In the genomic region with DNA sequence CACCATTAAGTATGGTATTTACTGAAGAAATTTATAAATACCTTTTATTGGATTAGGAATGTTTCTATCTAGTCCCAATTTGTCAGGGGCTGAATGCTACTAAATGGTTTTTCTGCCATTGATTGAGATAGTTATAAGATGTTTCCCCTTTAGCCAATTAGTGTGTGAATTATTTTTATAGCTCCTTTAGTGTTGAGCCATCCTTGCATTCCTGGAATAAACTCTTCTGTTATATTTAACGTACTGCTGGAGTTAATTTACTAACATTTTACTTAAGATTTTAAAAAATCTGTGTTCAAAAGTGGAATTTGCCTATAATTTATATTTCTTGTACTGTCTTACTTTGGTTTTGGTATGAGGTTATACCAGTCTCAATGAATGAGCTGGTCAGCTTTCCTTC, we compare ENCODE assay signal across 23 cellular contexts. TPM values are rescaled to one million over a fixed set of nuclear protein-coding genes. Genes with fewer than 3 reads are reported as not detected.
"Had no signal": no experiment of that assay in that cellular context is flagged by ENCODE, and none has a peak within 500 bp of the region (broad histone marks: within the 10 kb centered on the region; RNA-seq: fewer than 3 reads in every experiment).

No MANE protein-coding gene starts in this region.

- ATAC-seq: Panc1, PC-3, T-cell had no signal

- H3K27ac ChIP-seq: RWPE1 had no signal

- DNase-seq: Karpas-422, KG1, MM.1S, NCI-H1092 treated with DMSO at 0.1 percent for 48 hours, NCI-H146, NCI-H1694 treated with DMSO at 0.1 percent for 48 hours, NCI-H1930, NCI-H2081, NCI-H2171, NCI-H226, NCI-H446, NCI-H510A, NCI-H524 treated with DMSO at 0.1 percent for 48 hours, NCI-H69, NCI-H774, PC-3, SHP77, SK-N-SH, SW 1271, T-cell had no signal

- H3K4me2 ChIP-seq: SK-N-SH had no signal

RNA-seq across cellular contexts. Expression of a gene that starts 25.4 kb away (rescaled TPM):
- total RNA-seq: M059J had no signal
